ENCODE assay signal across 8 cellular contexts in genomic region chr15:55197362-55197705, GRCh38. TPM values are rescaled to one million over a fixed set of nuclear protein-coding genes. Genes with fewer than 3 reads are reported as not detected.
A peak's percentile ranks its signal among the peaks of the same experiment; 100 is the strongest.
DNase-seq lines count a peak whose midpoint lies in the region; ATAC-seq and TF ChIP-seq lines count a peak whose summit lies in the region.

No MANE protein-coding gene starts in this region.

- H3K4me1 Mint-ChIP-seq in CD14-positive monocyte (peaks cover 4% of the 10 kb centered on the region), progenitor cell of endocrine pancreas (ENCODE audit: low read depth) (peaks cover 11% of the 10 kb centered on the region)

- H3K36me3 Mint-ChIP-seq in CD14-positive monocyte (peaks cover 17 to 35% of the 10 kb centered on the region in 2 donors), progenitor cell of endocrine pancreas (ENCODE audit: insufficient read depth) (peaks cover 2% of the 10 kb centered on the region)

- no peak overlapping the region for H3K4me3 Mint-ChIP-seq in CD14-positive monocyte
- no peak overlapping the region for H3K4me3 Mint-ChIP-seq in progenitor cell of endocrine pancreas (ENCODE audit: low read depth)

- H3K4me1 ChIP-seq in Loucy (ENCODE audit: insufficient read depth, low read length, poor library complexity, severe bottlenecking) = peaks cover 42% of the 10 kb centered on the region
- H3K4me1 ChIP-seq in subcutaneous abdominal adipose tissue (ENCODE audit: control insufficient read depth in 5 of 5, insufficient read depth in 5 of 5, low read length in 5 of 5) = peaks cover 5 to 34% (median 29%) of the 10 kb centered on the region in 5 donors

- ATAC-seq in GM21528 (IDR thresholded peaks at IDR 0.05; ENCODE audit: low FRiP score, unreplicated experiment) = peak; percentile 23

- H3K27ac Mint-ChIP-seq in CD14-positive monocyte (no peak overlapping the region), progenitor cell of endocrine pancreas (no peak overlapping the region)

- no peaks in the 10 kb centered on the region for H3K27me3 ChIP-seq in Loucy (ENCODE audit: insufficient read depth, low read length, poor library complexity, severe bottlenecking)
- H3K27me3 ChIP-seq in subcutaneous abdominal adipose tissue (ENCODE audit: control insufficient read depth in 5 of 5, insufficient read depth in 4 of 5, low read length in 5 of 5) = no peaks in the 10 kb centered on the region

- H3K9me3 Mint-ChIP-seq in CD14-positive monocyte (peaks cover 6 to 15% (median 10%) of the 10 kb centered on the region in 7 donors), progenitor cell of endocrine pancreas (ENCODE audit: low read depth) (peaks cover 6% of the 10 kb centered on the region)

- peaks cover 43% of the 10 kb centered on the region for H4K20me1 ChIP-seq in Loucy (ENCODE audit: insufficient read depth, low read length, poor library complexity, severe bottlenecking)

- TF ChIP-seq CTCF in CD14-positive monocyte (IDR thresholded peaks at IDR 0.05) (peak; percentile 9), Loucy (conservative IDR thresholded peaks at IDR 0.05; ENCODE audit: low read length) (no peak; the same call in 1 of the 2 replicates), fibroblast of pulmonary artery (IDR thresholded peaks at IDR 0.05; ENCODE audit: low read length, missing control alignments) (no peak), progenitor cell of endocrine pancreas (IDR thresholded peaks at IDR 0.05; ENCODE audit: unreplicated experiment) (no peak)

- no peaks in the 10 kb centered on the region for H3K9me2 ChIP-seq in Loucy (replicated peaks; ENCODE audit: low read depth, low read length)

- peak overlapping the region; percentile 90 for H3K9ac ChIP-seq in Loucy (ENCODE audit: low read depth, low read length, poor library complexity, severe bottlenecking)
- peak overlapping the region; percentile 75 to 97 (median 94) for H3K9ac ChIP-seq in subcutaneous abdominal adipose tissue (ENCODE audit: low read length in 5 of 5)

- H3F3A ChIP-seq in Loucy (ENCODE audit: low read depth) = no peaks in the 10 kb centered on the region; the same call in 1 of the 2 replicates

- peaks cover 44% of the 10 kb centered on the region for H3K79me2 ChIP-seq in Loucy (ENCODE audit: insufficient read depth, low read length)

- H3K36me3 ChIP-seq in Loucy (ENCODE audit: insufficient read depth, low read length) (peaks cover 7% of the 10 kb centered on the region; the same call in 1 of the 2 replicates), subcutaneous abdominal adipose tissue (ENCODE audit: control insufficient read depth in 5 of 5, insufficient read depth in 5 of 5, low read length in 5 of 5) (peaks cover 0 to under 1% (median 0%) of the 10 kb centered on the region in 5 donors)

- H3K27ac ChIP-seq in subcutaneous abdominal adipose tissue (ENCODE audit: low read depth, low read length) = peak overlapping the region; percentile 97

- intact Hi-C loops in CD14-positive monocyte (cut with micrococcal nuclease) = loop anchor here in 1 of 2 donors (5.0 kb wide), 2 partner anchors 95 to 210 kb away; partner anchors contain the start of genes CCPG1 and PIERCE2

- H3K4me3 ChIP-seq in Loucy (ENCODE audit: low read length, poor library complexity, severe bottlenecking) = peak overlapping the region; percentile 92
- H3K4me3 ChIP-seq in fibroblast of pulmonary artery (replicated peaks; ENCODE audit: low read depth, low read length) = peak overlapping the region; percentile 83
- peak overlapping the region; percentile 86 to 99 (median 93) for H3K4me3 ChIP-seq in subcutaneous abdominal adipose tissue (ENCODE audit: low read depth in 1 of 5, low read length in 5 of 5)

- peak overlapping the region; percentile 93 for H3K4me2 ChIP-seq in Loucy (ENCODE audit: low read depth, low read length, poor library complexity, severe bottlenecking)

- DNase-seq in CD14-positive monocyte (ENCODE audit: low spot score) (no peak), fibroblast of pulmonary artery (ENCODE audit: low read depth) (no peak), NCI-H2227 (lab: John Stamatoyannopoulos, UW; ENCODE audit: unreplicated experiment) (no peak), progenitor cell of endocrine pancreas (ENCODE audit: low spot score, unreplicated experiment) (no peak), NK-92 (lab: John Stamatoyannopoulos, UW; ENCODE audit: unreplicated experiment) (no peak)

- H3K27me3 Mint-ChIP-seq in CD14-positive monocyte (ENCODE audit: low read depth in 3 of 3) (peaks cover 0 to 3% (median 1%) of the 10 kb centered on the region in 3 donors), progenitor cell of endocrine pancreas (no peaks in the 10 kb centered on the region)

- H3K9me3 ChIP-seq in Loucy (ENCODE audit: insufficient read depth, low read depth, low read length) (peaks cover 3% of the 10 kb centered on the region; the same call in 1 of the 2 replicates), subcutaneous abdominal adipose tissue (ENCODE audit: control insufficient read depth in 5 of 5, low read length in 5 of 5) (no peaks in the 10 kb centered on the region)

- H2AFZ ChIP-seq in Loucy (ENCODE audit: low read length) = peak overlapping the region; percentile 97

RNA-seq across cellular contexts. Expression of gene RSL24D1, which starts 0.6 kb away (rescaled TPM):
- polyA plus RNA-seq in CD14-positive monocyte = 10 to 100 TPM; 73.0 to 84.2 TPM
- 69.1 and 72.3 TPM in 2 replicates for total RNA-seq in progenitor cell of endocrine pancreas
